In genomic region chr1:52632732-52633290, GRCh38 we compare ENCODE assay signal across 8 cellular contexts. TPM values are rescaled to one million over a fixed set of nuclear protein-coding genes. Genes with fewer than 3 reads are reported as not detected.
A peak's percentile ranks its signal among the peaks of the same experiment; 100 is the strongest.
DNase-seq lines count a peak whose midpoint lies in the region; ATAC-seq and TF ChIP-seq lines count a peak whose summit lies in the region.

TSS of gene SHISAL2A (plus strand) at chr1:52633168. CDS start at chr1:52633494, 326 bp downstream.

- H3K9me3 ChIP-seq in Peyer's patch = no peaks in the 10 kb centered on the region
- no peaks in the 10 kb centered on the region for H3K9me3 ChIP-seq in iPS DF 6.9 (ENCODE audit: control insufficient read depth, insufficient read depth, low read length)

- DNase-seq in GF-D8 (lab: John Stamatoyannopoulos, UW) (peak; percentile 21), Peyer's patch (peak; percentile 60 to 82 (median 77)), iPS DF 6.9 (ENCODE audit: low read depth, low spot score) (peak; percentile 18), HUDEP-2 (lab: John Stamatoyannopoulos, UW; ENCODE audit: unreplicated experiment in 76 of 76) (no peak)
- DNase-seq in stimulated activated CD4-positive, alpha-beta T cell treated with anti-CD3 and anti-CD28 coated beads, Interleukin-12 subunit alpha, Interleukin-12 subunit beta, amount 100 ng/mL, for 48 hours (ENCODE audit: low read depth in 2 of 3, low spot score in 1 of 3) = peak; percentile 15 to 49 (median 27)

- WGBS in iPS DF 6.9 (ENCODE audit: insufficient coverage, insufficient read length) = no CpG with 5 or more reads among the region's 53 CpGs

- peak within 1 kb of the TSS; percentile 88 for H3K4me3 Mint-ChIP-seq in activated naive CD4-positive, alpha-beta T cell treated with anti-CD3 and anti-CD28 coated beads, Interleukin-2, amount 50 U/mL, for 24 hours

- H3K36me3 ChIP-seq in Peyer's patch (no peaks in the 10 kb centered on the region), iPS DF 6.9 (ENCODE audit: control insufficient read depth, insufficient read depth, low read length) (no peaks in the 10 kb centered on the region)

- peaks cover 0 to 10% of the 10 kb centered on the region in 2 donors for H3K27me3 ChIP-seq in Peyer's patch
- H3K27me3 ChIP-seq in iPS DF 6.9 (ENCODE audit: control insufficient read depth, insufficient read depth, low read length) = peaks cover 24% of the 10 kb centered on the region; the same call in 1 of the 2 replicates

- H3K9me3 Mint-ChIP-seq in activated naive CD4-positive, alpha-beta T cell treated with anti-CD3 and anti-CD28 coated beads, Interleukin-2, amount 50 U/mL, for 24 hours = no peaks in the 10 kb centered on the region

- H3K4me3 ChIP-seq in Peyer's patch (peak within 1 kb of the TSS; percentile 50 to 68 (median 63)), iPS DF 6.9 (ENCODE audit: low read length) (peak within 1 kb of the TSS; percentile 29; the same call in 1 of the 2 replicates)

- peak within 1 kb of the TSS; percentile 98 for H3K27ac Mint-ChIP-seq in activated naive CD4-positive, alpha-beta T cell treated with anti-CD3 and anti-CD28 coated beads, Interleukin-2, amount 50 U/mL, for 24 hours

- no peak for TF ChIP-seq CTCF in Peyer's patch (IDR thresholded peaks at IDR 0.05)

- peaks cover 68% of the 10 kb centered on the region for H3K4me1 Mint-ChIP-seq in activated naive CD4-positive, alpha-beta T cell treated with anti-CD3 and anti-CD28 coated beads, Interleukin-2, amount 50 U/mL, for 24 hours

- H3K36me3 Mint-ChIP-seq in activated naive CD4-positive, alpha-beta T cell treated with anti-CD3 and anti-CD28 coated beads, Interleukin-2, amount 50 U/mL, for 24 hours = no peaks in the 10 kb centered on the region

- H3K4me1 ChIP-seq in Peyer's patch (peaks cover 0 to 20% (median 12%) of the 10 kb centered on the region in 4 donors), iPS DF 6.9 (ENCODE audit: control insufficient read depth, insufficient read depth, low read length) (no peaks in the 10 kb centered on the region; the same call in 1 of the 2 replicates)

- peak within 1 kb of the TSS; percentile 65 to 97 (median 82) for H3K27ac ChIP-seq in Peyer's patch
- H3K27ac ChIP-seq in iPS DF 6.9 (ENCODE audit: low read length) = no peak within 1 kb of the TSS

- no peak for TF ChIP-seq POLR2A in Peyer's patch (IDR thresholded peaks at IDR 0.05)

- ATAC-seq in GM21619 (IDR thresholded peaks at IDR 0.05; ENCODE audit: unreplicated experiment) (no peak), GM21825 (IDR thresholded peaks at IDR 0.05; ENCODE audit: unreplicated experiment) (no peak)

- H3K27me3 Mint-ChIP-seq in activated naive CD4-positive, alpha-beta T cell treated with anti-CD3 and anti-CD28 coated beads, Interleukin-2, amount 50 U/mL, for 24 hours = no peaks in the 10 kb centered on the region

RNA-seq across cellular contexts. Expression of gene SHISAL2A, which starts in this region (rescaled TPM):
- total RNA-seq in Peyer's patch = 1 to 10 TPM in 2 of 4 donors, under 1 TPM in 1, not detected in 1; 0.88 to 7.4 (median 1.7) TPM

Comparison
In these comparisons a context has a peak if more than half of its experiments do, and no peak if none do; other contexts are left out.
1. DNase-seq: peak in GF-D8 (single experiment), Peyer's patch (3 of 3), iPS DF 6.9 (single experiment) and stimulated activated CD4-positive, alpha-beta T cell treated with anti-CD3 and anti-CD28 coated beads, Interleukin-12 subunit alpha, Interleukin-12 subunit beta, amount 100 ng/mL, for 48 hours (3 of 3); none in HUDEP-2 (0 of 76).